In the genomic region with DNA sequence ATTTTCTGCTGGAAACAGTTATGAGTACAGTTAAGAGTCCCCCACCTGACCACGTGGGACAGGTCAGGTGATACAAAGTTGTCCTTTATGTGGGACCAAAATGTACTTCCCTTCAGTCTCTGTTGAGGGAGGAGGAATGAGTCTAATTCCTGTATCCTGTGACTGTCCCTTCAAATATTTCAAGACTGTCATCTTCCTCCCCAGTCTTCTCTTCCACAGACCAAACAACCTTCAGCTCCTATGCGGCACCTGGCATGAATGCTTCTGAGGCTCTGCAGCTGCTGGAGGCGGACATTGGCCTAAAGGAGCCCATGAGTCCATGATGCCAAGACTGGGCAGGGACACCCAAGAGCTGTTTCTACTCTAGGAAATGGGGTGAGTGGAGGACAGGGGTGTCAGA, we compare ENCODE assay signal across 26 cellular contexts.
"Had no signal": no experiment of that assay in that cellular context is flagged by ENCODE, and none has a peak within 500 bp of the region (broad histone marks: within the 10 kb centered on the region; RNA-seq: fewer than 3 reads in every experiment).

No MANE protein-coding gene starts in this region.

- H3K36me3 ChIP-seq: esophagus squamous epithelium, gastrocnemius medialis, left ventricle myocardium inferior, neutrophil, pancreas, right atrium auricular region, stomach, suprapubic skin, transverse colon, uterus had no signal

- H3K27me3 Mint-ChIP-seq: activated CD4-positive, alpha-beta T cell treated with anti-CD3 and anti-CD28 coated beads, Interleukin-2, amount 10 ng/mL, durations not matched to agents 7 days and 5 days had no signal

- H3K9me3 Mint-ChIP-seq: activated naive CD8-positive, alpha-beta T cell treated with anti-CD3 and anti-CD28 coated beads for 36 hours had no signal

- H3K36me3 Mint-ChIP-seq: activated naive CD8-positive, alpha-beta T cell treated with anti-CD3 and anti-CD28 coated beads for 36 hours; mesothelial cell of epicardium; natural killer cell treated with Interleukin-12 subunit alpha and Interleukin-12 subunit beta and Interleukin-15 and Interleukin-18, amount 100 ng/mL, for 72 hours had no signal

- DNase-seq: activated CD4-positive, alpha-beta T cell treated with anti-CD3 and anti-CD28 coated beads, Interleukin-2, amount 10 ng/mL, durations not matched to agents 7 days and 5 days; activated CD8-positive, alpha-beta memory T cell treated with anti-CD3 and anti-CD28 coated beads, Interleukin-2, amount 50 U/mL, for 4 hours; activated CD8-positive, alpha-beta T cell treated with anti-CD3 and anti-CD28 coated beads for 36 hours; activated naive CD4-positive, alpha-beta T cell treated with Interleukin-2 at 50 U/mL for 16 hours; activated naive CD8-positive, alpha-beta T cell treated with anti-CD3 and anti-CD28 coated beads for 36 hours; activated T-cell treated with anti-CD3 and anti-CD28 coated beads, Interleukin-2, amount 50 U/mL, for 24 hours; cerebellar nuclear complex; esophagus squamous epithelium; gastrocnemius medialis; hippocampal formation; kidney glomerular epithelial cell; left ventricle myocardium inferior; pancreas; psoas muscle; stimulated activated CD4-positive, alpha-beta T cell treated with anti-CD3 and anti-CD28 coated beads, Interleukin-12 subunit alpha, Interleukin-12 subunit beta, amount 100 ng/mL, for 4 hours; stimulated activated CD4-positive, alpha-beta T cell treated with anti-CD3 and anti-CD28 coated beads, Interleukin-4, amount 100 ng/mL, for 4 hours; stomach; transverse colon; uterus had no signal

- H3K4me3 ChIP-seq: coronary artery, esophagus squamous epithelium, gastrocnemius medialis, left ventricle myocardium inferior, pancreas, psoas muscle, right atrium auricular region, stomach, suprapubic skin, transverse colon, uterus had no signal

- H3K27ac ChIP-seq: coronary artery, esophagus squamous epithelium, gastrocnemius medialis, left ventricle myocardium inferior, neutrophil, pancreas, psoas muscle, right atrium auricular region, stomach, suprapubic skin, transverse colon, uterus had no signal

- H3K27me3 ChIP-seq: gastrocnemius medialis, pancreas, right atrium auricular region, uterus had no signal

- H3K4me1 ChIP-seq: esophagus squamous epithelium, left ventricle myocardium inferior, pancreas, psoas muscle, right atrium auricular region, suprapubic skin, transverse colon, uterus had no signal

- H3K4me1 Mint-ChIP-seq: activated CD4-positive, alpha-beta T cell treated with anti-CD3 and anti-CD28 coated beads, Interleukin-2, amount 10 ng/mL, durations not matched to agents 7 days and 5 days; activated naive CD8-positive, alpha-beta T cell treated with anti-CD3 and anti-CD28 coated beads for 36 hours; mesothelial cell of epicardium had no signal

- H3K9me3 ChIP-seq: esophagus squamous epithelium, gastrocnemius medialis, left ventricle myocardium inferior, neutrophil, pancreas, psoas muscle, right atrium auricular region, stomach, suprapubic skin, transverse colon, uterus had no signal

- H3K4me3 Mint-ChIP-seq: activated CD4-positive, alpha-beta T cell treated with anti-CD3 and anti-CD28 coated beads, Interleukin-2, amount 10 ng/mL, durations not matched to agents 7 days and 5 days; activated CD8-positive, alpha-beta T cell treated with anti-CD3 and anti-CD28 coated beads for 36 hours; activated naive CD8-positive, alpha-beta T cell treated with anti-CD3 and anti-CD28 coated beads for 36 hours; activated T-cell treated with anti-CD3 and anti-CD28 coated beads, Interleukin-2, amount 50 U/mL, for 24 hours; mesothelial cell of epicardium; natural killer cell treated with Interleukin-12 subunit alpha and Interleukin-12 subunit beta and Interleukin-15 and Interleukin-18, amount 100 ng/mL, for 72 hours had no signal

- H3K27ac Mint-ChIP-seq: activated CD4-positive, alpha-beta T cell treated with anti-CD3 and anti-CD28 coated beads, Interleukin-2, amount 10 ng/mL, durations not matched to agents 7 days and 5 days; activated CD8-positive, alpha-beta T cell treated with anti-CD3 and anti-CD28 coated beads for 36 hours; activated naive CD8-positive, alpha-beta T cell treated with anti-CD3 and anti-CD28 coated beads for 36 hours; activated T-cell treated with anti-CD3 and anti-CD28 coated beads, Interleukin-2, amount 50 U/mL, for 24 hours; activated T-helper 2 cell treated with anti-CD3 and anti-CD28 coated beads, Interferon-gamma antibody, Interleukin-2, Interleukin-4, amounts not matched to agents 10 μg/mL and 5 μg/mL and 100 μg/mL, durations not matched to agents 14 hours and 24 hours and 36 hours; mesothelial cell of epicardium; natural killer cell treated with Interleukin-12 subunit alpha and Interleukin-12 subunit beta and Interleukin-15 and Interleukin-18, amount 100 ng/mL, for 72 hours had no signal

- ATAC-seq: activated CD8-positive, alpha-beta T cell treated with anti-CD3 and anti-CD28 coated beads for 36 hours; gastrocnemius medialis; pancreas; psoas muscle had no signal
